7 cellular contexts compared by ENCODE assay signal in the genomic region with DNA sequence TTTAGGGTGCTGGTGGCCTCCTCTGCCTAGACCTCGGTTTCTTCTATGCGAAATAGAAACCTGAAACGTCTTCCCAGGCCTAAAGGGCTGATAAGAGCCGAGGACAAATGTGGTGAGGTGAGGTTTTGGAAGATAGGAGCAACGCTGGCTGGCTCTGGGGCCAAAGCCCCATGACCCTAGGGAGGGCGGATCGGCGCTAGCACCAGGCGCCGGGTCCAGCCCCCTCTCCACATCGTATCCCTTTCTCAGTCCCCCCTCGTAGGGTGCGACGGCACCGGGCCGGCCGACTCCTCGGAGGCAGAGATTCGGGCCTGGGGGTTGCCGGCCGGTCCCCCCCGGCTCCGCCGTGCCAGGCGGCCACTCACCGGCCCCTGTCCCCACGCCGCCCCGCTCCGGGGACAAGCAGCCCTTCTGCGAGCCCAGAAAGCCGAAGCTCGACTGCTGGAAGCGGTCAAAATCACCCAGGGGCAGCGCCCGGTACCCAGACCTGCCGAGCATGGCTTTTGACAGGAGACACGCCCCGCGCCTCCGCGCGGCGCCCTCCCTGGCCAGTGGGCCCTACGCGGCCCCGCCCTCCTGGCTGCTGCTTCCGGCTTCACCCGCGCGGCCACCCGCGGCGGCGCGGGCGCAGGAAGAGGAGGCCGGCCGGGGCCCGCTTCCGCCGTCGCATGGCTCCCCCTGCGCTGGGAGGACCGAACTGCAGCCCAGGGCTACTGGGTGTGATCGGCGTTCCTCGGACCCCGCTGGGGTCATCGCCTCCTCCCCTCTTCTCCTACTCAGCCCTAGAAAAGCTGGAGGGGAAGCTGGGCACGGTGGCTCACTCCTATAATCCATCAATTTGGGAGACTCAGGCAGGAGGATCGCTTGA.
DNase-seq lines count a peak whose midpoint lies in the region; ATAC-seq, FAIRE-seq and TF ChIP-seq lines count a peak whose summit lies in the region.

A gene with protein sequence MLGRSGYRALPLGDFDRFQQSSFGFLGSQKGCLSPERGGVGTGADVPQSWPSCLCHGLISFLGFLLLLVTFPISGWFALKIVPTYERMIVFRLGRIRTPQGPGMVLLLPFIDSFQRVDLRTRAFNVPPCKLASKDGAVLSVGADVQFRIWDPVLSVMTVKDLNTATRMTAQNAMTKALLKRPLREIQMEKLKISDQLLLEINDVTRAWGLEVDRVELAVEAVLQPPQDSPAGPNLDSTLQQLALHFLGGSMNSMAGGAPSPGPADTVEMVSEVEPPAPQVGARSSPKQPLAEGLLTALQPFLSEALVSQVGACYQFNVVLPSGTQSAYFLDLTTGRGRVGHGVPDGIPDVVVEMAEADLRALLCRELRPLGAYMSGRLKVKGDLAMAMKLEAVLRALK (minus strand): TSS at position 570 of the 868 bp plus-strand sequence. CDS start 72 bp downstream, at position 498.

- FAIRE-seq in GM18507 (lab: Jason Lieb, UNC), result peak; percentile 89

- H3K4me3 ChIP-seq in astrocyte of the cerebellum (ENCODE audit: low read depth, low read length), result peak within 1 kb of the TSS; percentile 68

- DNase-seq in GM18507 (ENCODE audit: extremely low spot score, insufficient read length, low read depth), result peak; percentile 97
- DNase-seq in NCI-H1694 treated with DMSO at 0.1 percent for 48 hours (lab: John Stamatoyannopoulos, UW), result peak; percentile 71
- peak; percentile 99 for DNase-seq in T-helper 9 cell
- peak; percentile 80 for DNase-seq in astrocyte of the cerebellum (ENCODE audit: low read depth)
- peak; percentile 86 to 87 for DNase-seq in hippocampal formation (lab: John Stamatoyannopoulos, UW)
- DNase-seq in retina, result peak; percentile 96

- peak; percentile 52 for ATAC-seq in HG02938 (IDR thresholded peaks at IDR 0.05; ENCODE audit: unreplicated experiment)

- peak; percentile 81 for TF ChIP-seq CTCF in astrocyte of the cerebellum (IDR thresholded peaks at IDR 0.05; ENCODE audit: low read depth, low read length, missing control alignments)

- in situ Hi-C loops in astrocyte of the cerebellum (cut with HindIII; ENCODE audit: low sequenced_read_pairs), result loop anchor here (5.0 to 25.0 kb wide), 2 partner anchors 50 to 320 kb away; no protein-coding TSS in a partner anchor

Comparison
In these comparisons a context has a peak if more than half of its experiments do, and no peak if none do; other contexts are left out.
1. Peak in every context shown above with its lines: DNase-seq, ATAC-seq and H3K4me3 ChIP-seq.